1 cellular context compared by ENCODE assay signal in the genomic region with DNA sequence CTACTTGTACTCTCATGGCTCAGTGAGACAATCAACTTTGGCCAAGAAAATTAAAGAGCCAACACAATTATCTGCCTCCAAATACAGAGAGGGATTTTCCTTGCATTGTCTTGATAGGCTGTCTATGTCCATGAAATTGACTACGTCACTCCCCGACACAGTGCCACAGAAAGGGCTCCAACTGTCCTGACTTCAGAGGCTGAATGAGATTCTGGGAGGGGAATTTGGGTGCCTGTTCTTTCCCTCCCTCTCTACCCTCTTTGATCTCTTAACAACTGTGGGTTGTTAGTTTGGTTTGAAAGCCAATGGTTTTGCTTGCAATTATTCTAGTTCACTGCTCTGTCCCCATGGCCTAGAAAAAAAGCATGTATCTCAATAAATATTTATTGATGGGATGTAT.
TF ChIP-seq lines count a peak whose summit lies in the region.

No MANE protein-coding gene starts in this region.

TF ChIP-seq in GM12878, 131 proteins besides CTCF, POLR2A, EP300 and RAD21:
- TF ChIP-seq, protein P1, sequence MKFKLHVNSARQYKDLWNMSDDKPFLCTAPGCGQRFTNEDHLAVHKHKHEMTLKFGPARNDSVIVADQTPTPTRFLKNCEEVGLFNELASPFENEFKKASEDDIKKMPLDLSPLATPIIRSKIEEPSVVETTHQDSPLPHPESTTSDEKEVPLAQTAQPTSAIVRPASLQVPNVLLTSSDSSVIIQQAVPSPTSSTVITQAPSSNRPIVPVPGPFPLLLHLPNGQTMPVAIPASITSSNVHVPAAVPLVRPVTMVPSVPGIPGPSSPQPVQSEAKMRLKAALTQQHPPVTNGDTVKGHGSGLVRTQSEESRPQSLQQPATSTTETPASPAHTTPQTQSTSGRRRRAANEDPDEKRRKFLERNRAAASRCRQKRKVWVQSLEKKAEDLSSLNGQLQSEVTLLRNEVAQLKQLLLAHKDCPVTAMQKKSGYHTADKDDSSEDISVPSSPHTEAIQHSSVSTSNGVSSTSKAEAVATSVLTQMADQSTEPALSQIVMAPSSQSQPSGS (IDR thresholded peaks at IDR 0.05; ENCODE audit: low read length), result no peak
- TF ChIP-seq SMC3 (IDR thresholded peaks at IDR 0.05; ENCODE audit: borderline replicate concordance, low read length) (no peak), ATF7 (IDR thresholded peaks at IDR 0.05; ENCODE audit: low read depth) (0 out of 2 replicates have a peak, but pooled peaks have one; percentile 37), ZNF384 (IDR thresholded peaks at IDR 0.05; ENCODE audit: borderline replicate concordance, low read depth, low read length) (no peak), SUZ12 (IDR thresholded peaks at IDR 0.05; ENCODE audit: unreplicated experiment) (no peak), RB1 (IDR thresholded peaks at IDR 0.05; ENCODE audit: borderline replicate concordance) (no peak), IKZF1 (conservative IDR thresholded peaks at IDR 0.05) (peak; percentile 42), MTA2 (IDR thresholded peaks at IDR 0.05; ENCODE audit: low read depth) (0 out of 2 replicates have a peak, but pooled peaks have one; percentile 42), ZNF24 (IDR thresholded peaks at IDR 0.05) (no peak), MYC (IDR thresholded peaks at IDR 0.05; ENCODE audit: insufficient read depth, insufficient read length, insufficient replicate concordance, low read length, severe bottlenecking) (no peak), DPF2 (IDR thresholded peaks at IDR 0.05) (0 out of 2 replicates have a peak, but pooled peaks have one; percentile 28), TAF1 (IDR thresholded peaks at IDR 0.05; ENCODE audit: borderline replicate concordance, low read depth, low read length) (no peak), STAT1 (conservative IDR thresholded peaks at IDR 0.05) (no peak), TCF3 (IDR thresholded peaks at IDR 0.05; ENCODE audit: borderline replicate concordance, insufficient read depth, low read depth, low read length) (no peak), YBX1 (IDR thresholded peaks at IDR 0.05) (no peak), EGR1 (IDR thresholded peaks at IDR 0.05; ENCODE audit: borderline replicate concordance in 1 of 2, low read depth in 2 of 2, low read length in 2 of 2) (no peak), POLR2AphosphoS5 (IDR thresholded peaks at IDR 0.05; ENCODE audit: low read length) (no peak), NR2C2 (IDR thresholded peaks at IDR 0.05; ENCODE audit: borderline replicate concordance, control insufficient read depth, insufficient read length, low read depth) (no peak)
- TF ChIP-seq, protein P2, sequence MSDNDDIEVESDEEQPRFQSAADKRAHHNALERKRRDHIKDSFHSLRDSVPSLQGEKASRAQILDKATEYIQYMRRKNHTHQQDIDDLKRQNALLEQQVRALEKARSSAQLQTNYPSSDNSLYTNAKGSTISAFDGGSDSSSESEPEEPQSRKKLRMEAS (IDR thresholded peaks at IDR 0.05; ENCODE audit: low read depth, low read length), result no peak
- TF ChIP-seq, protein P3, sequence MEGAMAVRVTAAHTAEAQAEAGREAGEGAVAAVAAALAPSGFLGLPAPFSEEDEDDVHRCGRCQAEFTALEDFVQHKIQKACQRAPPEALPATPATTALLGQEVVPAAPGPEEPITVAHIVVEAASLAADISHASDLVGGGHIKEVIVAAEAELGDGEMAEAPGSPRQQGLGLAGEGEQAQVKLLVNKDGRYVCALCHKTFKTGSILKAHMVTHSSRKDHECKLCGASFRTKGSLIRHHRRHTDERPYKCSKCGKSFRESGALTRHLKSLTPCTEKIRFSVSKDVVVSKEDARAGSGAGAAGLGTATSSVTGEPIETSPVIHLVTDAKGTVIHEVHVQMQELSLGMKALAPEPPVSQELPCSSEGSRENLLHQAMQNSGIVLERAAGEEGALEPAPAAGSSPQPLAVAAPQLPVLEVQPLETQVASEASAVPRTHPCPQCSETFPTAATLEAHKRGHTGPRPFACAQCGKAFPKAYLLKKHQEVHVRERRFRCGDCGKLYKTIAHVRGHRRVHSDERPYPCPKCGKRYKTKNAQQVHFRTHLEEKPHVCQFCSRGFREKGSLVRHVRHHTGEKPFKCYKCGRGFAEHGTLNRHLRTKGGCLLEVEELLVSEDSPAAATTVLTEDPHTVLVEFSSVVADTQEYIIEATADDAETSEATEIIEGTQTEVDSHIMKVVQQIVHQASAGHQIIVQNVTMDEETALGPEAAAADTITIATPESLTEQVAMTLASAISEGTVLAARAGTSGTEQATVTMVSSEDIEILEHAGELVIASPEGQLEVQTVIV (IDR thresholded peaks at IDR 0.05; ENCODE audit: borderline replicate concordance, partially characterized antibody), result no peak
- TF ChIP-seq, protein P4, sequence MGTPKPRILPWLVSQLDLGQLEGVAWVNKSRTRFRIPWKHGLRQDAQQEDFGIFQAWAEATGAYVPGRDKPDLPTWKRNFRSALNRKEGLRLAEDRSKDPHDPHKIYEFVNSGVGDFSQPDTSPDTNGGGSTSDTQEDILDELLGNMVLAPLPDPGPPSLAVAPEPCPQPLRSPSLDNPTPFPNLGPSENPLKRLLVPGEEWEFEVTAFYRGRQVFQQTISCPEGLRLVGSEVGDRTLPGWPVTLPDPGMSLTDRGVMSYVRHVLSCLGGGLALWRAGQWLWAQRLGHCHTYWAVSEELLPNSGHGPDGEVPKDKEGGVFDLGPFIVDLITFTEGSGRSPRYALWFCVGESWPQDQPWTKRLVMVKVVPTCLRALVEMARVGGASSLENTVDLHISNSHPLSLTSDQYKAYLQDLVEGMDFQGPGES (IDR thresholded peaks at IDR 0.05), result no peak
- TF ChIP-seq, protein P5, sequence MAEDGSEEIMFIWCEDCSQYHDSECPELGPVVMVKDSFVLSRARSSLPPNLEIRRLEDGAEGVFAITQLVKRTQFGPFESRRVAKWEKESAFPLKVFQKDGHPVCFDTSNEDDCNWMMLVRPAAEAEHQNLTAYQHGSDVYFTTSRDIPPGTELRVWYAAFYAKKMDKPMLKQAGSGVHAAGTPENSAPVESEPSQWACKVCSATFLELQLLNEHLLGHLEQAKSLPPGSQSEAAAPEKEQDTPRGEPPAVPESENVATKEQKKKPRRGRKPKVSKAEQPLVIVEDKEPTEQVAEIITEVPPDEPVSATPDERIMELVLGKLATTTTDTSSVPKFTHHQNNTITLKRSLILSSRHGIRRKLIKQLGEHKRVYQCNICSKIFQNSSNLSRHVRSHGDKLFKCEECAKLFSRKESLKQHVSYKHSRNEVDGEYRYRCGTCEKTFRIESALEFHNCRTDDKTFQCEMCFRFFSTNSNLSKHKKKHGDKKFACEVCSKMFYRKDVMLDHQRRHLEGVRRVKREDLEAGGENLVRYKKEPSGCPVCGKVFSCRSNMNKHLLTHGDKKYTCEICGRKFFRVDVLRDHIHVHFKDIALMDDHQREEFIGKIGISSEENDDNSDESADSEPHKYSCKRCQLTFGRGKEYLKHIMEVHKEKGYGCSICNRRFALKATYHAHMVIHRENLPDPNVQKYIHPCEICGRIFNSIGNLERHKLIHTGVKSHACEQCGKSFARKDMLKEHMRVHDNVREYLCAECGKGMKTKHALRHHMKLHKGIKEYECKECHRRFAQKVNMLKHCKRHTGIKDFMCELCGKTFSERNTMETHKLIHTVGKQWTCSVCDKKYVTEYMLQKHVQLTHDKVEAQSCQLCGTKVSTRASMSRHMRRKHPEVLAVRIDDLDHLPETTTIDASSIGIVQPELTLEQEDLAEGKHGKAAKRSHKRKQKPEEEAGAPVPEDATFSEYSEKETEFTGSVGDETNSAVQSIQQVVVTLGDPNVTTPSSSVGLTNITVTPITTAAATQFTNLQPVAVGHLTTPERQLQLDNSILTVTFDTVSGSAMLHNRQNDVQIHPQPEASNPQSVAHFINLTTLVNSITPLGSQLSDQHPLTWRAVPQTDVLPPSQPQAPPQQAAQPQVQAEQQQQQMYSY (CRISPR knock-in tag; IDR thresholded peaks at IDR 0.05), result no peak
- TF ChIP-seq, protein P6, sequence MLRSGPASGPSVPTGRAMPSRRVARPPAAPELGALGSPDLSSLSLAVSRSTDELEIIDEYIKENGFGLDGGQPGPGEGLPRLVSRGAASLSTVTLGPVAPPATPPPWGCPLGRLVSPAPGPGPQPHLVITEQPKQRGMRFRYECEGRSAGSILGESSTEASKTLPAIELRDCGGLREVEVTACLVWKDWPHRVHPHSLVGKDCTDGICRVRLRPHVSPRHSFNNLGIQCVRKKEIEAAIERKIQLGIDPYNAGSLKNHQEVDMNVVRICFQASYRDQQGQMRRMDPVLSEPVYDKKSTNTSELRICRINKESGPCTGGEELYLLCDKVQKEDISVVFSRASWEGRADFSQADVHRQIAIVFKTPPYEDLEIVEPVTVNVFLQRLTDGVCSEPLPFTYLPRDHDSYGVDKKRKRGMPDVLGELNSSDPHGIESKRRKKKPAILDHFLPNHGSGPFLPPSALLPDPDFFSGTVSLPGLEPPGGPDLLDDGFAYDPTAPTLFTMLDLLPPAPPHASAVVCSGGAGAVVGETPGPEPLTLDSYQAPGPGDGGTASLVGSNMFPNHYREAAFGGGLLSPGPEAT (IDR thresholded peaks at IDR 0.05; ENCODE audit: low read depth), result no peak
